In genomic region chr11:68038226-68038717, GRCh38 we compare ENCODE assay signal across 9 cellular contexts. TPM values are rescaled to one million over a fixed set of nuclear protein-coding genes. Genes with fewer than 3 reads are reported as not detected.
DNase-seq lines count a peak whose midpoint lies in the region; FAIRE-seq and TF ChIP-seq lines count a peak whose summit lies in the region.
"Had no signal": no experiment of that assay in that cellular context is flagged by ENCODE, and none has a peak within 500 bp of the region (broad histone marks: within the 10 kb centered on the region; RNA-seq: fewer than 3 reads in every experiment).

No MANE protein-coding gene starts in this region.

- no peak for DNase-seq in activated CD4-positive, alpha-beta T cell treated with anti-CD3 and anti-CD28 coated beads, Interleukin-2, amount 10 ng/mL, durations not matched to agents 7 days and 5 days
- DNase-seq in activated CD4-positive, alpha-beta T cell treated with anti-CD3 and anti-CD28 coated beads for 1 hour = no peak
- DNase-seq in adipocyte (ENCODE audit: low read depth) (no peak), kidney (peak; percentile 82), thyroid gland (no peak), NCI-H187 (lab: John Stamatoyannopoulos, UW) (no peak), MV-4-11 (lab: John Stamatoyannopoulos, UW) (no peak), DMS114 treated with DMSO at 0.1 percent for 48 hours (lab: John Stamatoyannopoulos, UW; ENCODE audit: unreplicated experiment) (no peak)

- H3K27ac Mint-ChIP-seq in activated CD4-positive, alpha-beta T cell treated with anti-CD3 and anti-CD28 coated beads, Interleukin-2, amount 10 ng/mL, durations not matched to agents 7 days and 5 days = peak overlapping the region; percentile 90

- no peaks in the 10 kb centered on the region for H3K27me3 Mint-ChIP-seq in activated CD4-positive, alpha-beta T cell treated with anti-CD3 and anti-CD28 coated beads, Interleukin-2, amount 10 ng/mL, durations not matched to agents 7 days and 5 days

- peaks cover 34% of the 10 kb centered on the region for H3K4me1 Mint-ChIP-seq in activated CD4-positive, alpha-beta T cell treated with anti-CD3 and anti-CD28 coated beads, Interleukin-2, amount 10 ng/mL, durations not matched to agents 7 days and 5 days

- no peak for TF ChIP-seq POLR2A in thyroid gland (IDR thresholded peaks at IDR 0.05)

- no peaks in the 10 kb centered on the region for H3K9me3 ChIP-seq in adipocyte (ENCODE audit: control insufficient read depth, low read length)
- H3K9me3 ChIP-seq in kidney (ENCODE audit: control insufficient read depth in 1 of 2, low read length in 2 of 2) = no peaks in the 10 kb centered on the region
- H3K9me3 ChIP-seq in thyroid gland = no peaks in the 10 kb centered on the region

- H3K9ac ChIP-seq in adipocyte (ENCODE audit: low read length) = peak overlapping the region; percentile 93
- peak overlapping the region; percentile 89 to 91 for H3K9ac ChIP-seq in kidney (ENCODE audit: low read length in 2 of 2)

- POLR2A ChIA-PET in activated CD4-positive, alpha-beta T cell treated with anti-CD3 and anti-CD28 coated beads, Interleukin-2, amount 10 ng/mL, durations not matched to agents 7 days and 5 days (lab: Charles Lee) = no interaction called here

- H3K4me3 Mint-ChIP-seq in activated CD4-positive, alpha-beta T cell treated with anti-CD3 and anti-CD28 coated beads, Interleukin-2, amount 10 ng/mL, durations not matched to agents 7 days and 5 days = peak overlapping the region; percentile 83

- no peak for FAIRE-seq in kidney (lab: Jason Lieb, UNC)

- H3K36me3 Mint-ChIP-seq in activated CD4-positive, alpha-beta T cell treated with anti-CD3 and anti-CD28 coated beads, Interleukin-2, amount 10 ng/mL, durations not matched to agents 7 days and 5 days (ENCODE audit: low read depth) = peaks cover 10% of the 10 kb centered on the region

- no peaks in the 10 kb centered on the region for H3K9me3 Mint-ChIP-seq in activated CD4-positive, alpha-beta T cell treated with anti-CD3 and anti-CD28 coated beads, Interleukin-2, amount 10 ng/mL, durations not matched to agents 7 days and 5 days

- H3K4me1 ChIP-seq in adipocyte (ENCODE audit: control insufficient read depth, insufficient read depth, low read length) (peaks cover 44% of the 10 kb centered on the region), kidney (ENCODE audit: control insufficient read depth in 1 of 2, insufficient read depth in 1 of 2, low read depth in 1 of 2, low read length in 2 of 2) (peaks cover 10 to 35% of the 10 kb centered on the region in 2 donors), thyroid gland (peaks cover 35 to 42% of the 10 kb centered on the region in 2 donors)

- H3K27me3 ChIP-seq in adipocyte (replicated peaks; ENCODE audit: control insufficient read depth, insufficient read depth, low read length) (no peaks in the 10 kb centered on the region), thyroid gland (no peaks in the 10 kb centered on the region)

- H3K36me3 ChIP-seq in adipocyte (ENCODE audit: control insufficient read depth, insufficient read depth, low read length, severe bottlenecking) = peaks cover 3% of the 10 kb centered on the region
- peaks cover 0 to 4% of the 10 kb centered on the region in 2 donors for H3K36me3 ChIP-seq in kidney (ENCODE audit: control insufficient read depth in 1 of 2, insufficient read depth in 2 of 2, low read length in 2 of 2)
- peaks cover 6 to 11% of the 10 kb centered on the region in 2 donors for H3K36me3 ChIP-seq in thyroid gland

- 31% methylated on average over 3 of the region's 13 CpGs; no CpG with 5 or more reads in 1 of the 2 donors for WGBS in thyroid gland, 2 donors

- CTCF ChIA-PET in activated CD4-positive, alpha-beta T cell treated with anti-CD3 and anti-CD28 coated beads, Interleukin-2, amount 10 ng/mL, durations not matched to agents 7 days and 5 days (lab: Charles Lee) = interaction anchor here (1.2 to 2.3 kb wide), 3 partner anchors 10 to 29 kb away, joined by 3 to 6 read pairs (median 4); no protein-coding TSS in a partner anchor

- intact Hi-C loops in kidney (cut with DNase I) (no loop called here), thyroid gland (cut with DNase I) (no loop called here)

- peak overlapping the region; percentile 89 for H3K4me3 ChIP-seq in adipocyte (ENCODE audit: low read length)
- H3K4me3 ChIP-seq in kidney (ENCODE audit: low read length in 2 of 2) = peak overlapping the region; percentile 50 to 69
- H3K4me3 ChIP-seq in thyroid gland (replicated peaks in 1 of 3) = peak overlapping the region in 2 of 3 donors; percentile 48 to 64

- TF ChIP-seq CTCF in kidney (IDR thresholded peaks at IDR 0.05; ENCODE audit: borderline replicate concordance, extremely low read depth, insufficient read depth) (no peak), thyroid gland (IDR thresholded peaks at IDR 0.05) (no peak)

- peak overlapping the region; percentile 88 to 90 for H3K27ac ChIP-seq in kidney (ENCODE audit: low read depth in 2 of 2, low read length in 2 of 2)
- peak overlapping the region; percentile 88 to 94 (median 91) for H3K27ac ChIP-seq in thyroid gland

RNA-seq across cellular contexts. Expression of gene TCIRG1, which starts 0.6 kb away (rescaled TPM):
- 100 to 1,000 TPM; 286 to 316 TPM for total RNA-seq in activated CD4-positive, alpha-beta T cell treated with anti-CD3 and anti-CD28 coated beads, Interleukin-2, amount 10 ng/mL, durations not matched to agents 7 days and 5 days
- total RNA-seq in kidney = 97.1 TPM
- 36.3 TPM for polyA plus RNA-seq in kidney (ENCODE audit: insufficient read depth, low read depth, low replicate concordance)
- 100 to 1,000 TPM in 3 of 4 donors, 10 to 100 TPM in 1; 74.8 to 141 (median 121) TPM for total RNA-seq in thyroid gland

RNA-seq across cellular contexts. Expression of gene NDUFS8, which starts 7.8 kb away (rescaled TPM):
- 100 to 1,000 TPM; 116 to 138 TPM for total RNA-seq in activated CD4-positive, alpha-beta T cell treated with anti-CD3 and anti-CD28 coated beads, Interleukin-2, amount 10 ng/mL, durations not matched to agents 7 days and 5 days
- 144 TPM for total RNA-seq in kidney
- 472 TPM for polyA plus RNA-seq in kidney (ENCODE audit: insufficient read depth, low read depth, low replicate concordance)
- 100 to 1,000 TPM; 222 to 310 (median 254) TPM for total RNA-seq in thyroid gland

RNA-seq across cellular contexts. Expression of gene ALDH3B1, which starts 28.1 kb away (rescaled TPM):
- under 1 TPM in 1 of 2 experiments, not detected in 1; 0.15 TPM for total RNA-seq in activated CD4-positive, alpha-beta T cell treated with anti-CD3 and anti-CD28 coated beads, Interleukin-2, amount 10 ng/mL, durations not matched to agents 7 days and 5 days
- total RNA-seq in kidney (42.7 TPM), thyroid gland (1 to 10 TPM; 3.0 to 6.6 (median 3.5) TPM)
- polyA plus RNA-seq in kidney (ENCODE audit: insufficient read depth, low read depth, low replicate concordance) = 20.9 TPM
- total RNA-seq: T-helper 2 cell treated with Interferon-gamma antibody and Interleukin-4, amounts not matched to agents 100 ng/mL and 5 ng/mL, for 36 hours had no signal

RNA-seq across cellular contexts. Expression of gene UNC93B1, which starts 34.4 kb away (rescaled TPM):
- total RNA-seq in activated CD4-positive, alpha-beta T cell treated with anti-CD3 and anti-CD28 coated beads, Interleukin-2, amount 10 ng/mL, durations not matched to agents 7 days and 5 days = 10 to 100 TPM; 32.6 to 34.3 TPM
- total RNA-seq in kidney = 67.9 TPM
- polyA plus RNA-seq in kidney (ENCODE audit: insufficient read depth, low read depth, low replicate concordance) = 21.3 TPM
- 10 to 100 TPM; 25.7 to 49.2 (median 36.3) TPM for total RNA-seq in thyroid gland
